ENCODE assay signal across 19 cellular contexts in genomic region chr7:55203300-55203699, GRCh38.
DNase-seq lines count a peak whose midpoint lies in the region; ATAC-seq, FAIRE-seq and TF ChIP-seq lines count a peak whose summit lies in the region.
"Had no signal": no experiment of that assay in that cellular context is flagged by ENCODE, and none has a peak within 500 bp of the region (broad histone marks: within the 10 kb centered on the region; RNA-seq: fewer than 3 reads in every experiment).

No MANE protein-coding gene starts in this region.

- H2BK5ac ChIP-seq in H9 (ENCODE audit: insufficient read length, low read length): no peak overlapping the region

- H3K14ac ChIP-seq in H9 (ENCODE audit: insufficient read depth, low read length): no peak overlapping the region

- no peak overlapping the region for H3K4me2 ChIP-seq in H9 (ENCODE audit: insufficient read depth, insufficient read length, low read length)
- H3K4me2 ChIP-seq in astrocyte (ENCODE audit: low read length): no peak overlapping the region
- no peak overlapping the region for H3K4me2 ChIP-seq in endothelial cell of umbilical vein (ENCODE audit: insufficient read depth, low read length)

- H3K27ac ChIP-seq in H9 (ENCODE audit: insufficient read length, low read depth, low read length) (no peak overlapping the region), astrocyte (ENCODE audit: low read depth, low read length) (no peak overlapping the region), endothelial cell of umbilical vein (ENCODE audit: insufficient read depth, low read depth, low read length) (no peak overlapping the region), upper lobe of right lung (no peak overlapping the region)
- no peak overlapping the region for H3K27ac ChIP-seq in CD4-positive, alpha-beta memory T cell (ENCODE audit: low read depth, low read length)
- H3K27ac ChIP-seq: GM23248 had no signal

- POLR2A ChIA-PET in endothelial cell of umbilical vein (lab: Charles Lee): no interaction called here
- POLR2A ChIA-PET in CD4-positive, alpha-beta memory T cell (lab: Charles Lee; ENCODE audit: partially characterized antibody): no interaction called here

- H4K20me1 ChIP-seq in H9 (ENCODE audit: control insufficient read depth, insufficient read depth, insufficient read length) (no peaks in the 10 kb centered on the region), astrocyte (ENCODE audit: insufficient read depth, low read length) (no peaks in the 10 kb centered on the region), endothelial cell of umbilical vein (replicated peaks; ENCODE audit: control insufficient read depth, extremely low read depth, insufficient read depth, low read length) (no peaks in the 10 kb centered on the region)

- no peaks in the 10 kb centered on the region for H3K27me3 Mint-ChIP-seq in H9 (ENCODE audit: low read depth)
- H3K27me3 Mint-ChIP-seq in astrocyte (ENCODE audit: low read depth, unreplicated experiment): no peaks in the 10 kb centered on the region
- H3K27me3 Mint-ChIP-seq in effector memory CD8-positive, alpha-beta T cell: no peaks in the 10 kb centered on the region
- peaks cover 5% of the 10 kb centered on the region in 2 donors for H3K27me3 Mint-ChIP-seq in CD4-positive, alpha-beta memory T cell
- H3K27me3 Mint-ChIP-seq: B cell; CD4-positive, alpha-beta T cell had no signal

- H3K79me1 ChIP-seq in H9 (ENCODE audit: insufficient read depth, low read depth, low read length, poor library complexity, severe bottlenecking): no peaks in the 10 kb centered on the region

- peak overlapping the region; percentile 19 for H4K5ac ChIP-seq in H9 (ENCODE audit: insufficient read length, low read depth, low read length)

- no peak overlapping the region for H4K91ac ChIP-seq in H9 (ENCODE audit: insufficient read length, low read depth, low read length)

- H2AFZ ChIP-seq in H9 (ENCODE audit: low read length) (no peak overlapping the region), astrocyte (ENCODE audit: low read depth, low read length) (no peak overlapping the region), endothelial cell of umbilical vein (ENCODE audit: low read depth, low read length) (no peak overlapping the region)
- H2AFZ ChIP-seq: GM23248 had no signal

- peak; percentile 5 for FAIRE-seq in astrocyte (lab: Jason Lieb, UNC)
- FAIRE-seq in endothelial cell of umbilical vein (lab: Jason Lieb, UNC): peak; percentile 49
- FAIRE-seq: D721Med, GM18507 had no signal

- no peak for TF ChIP-seq POLR2A in endothelial cell of umbilical vein (IDR thresholded peaks at IDR 0.05; ENCODE audit: low read depth, low read length)

- H2BK12ac ChIP-seq in H9 (ENCODE audit: insufficient read length, low read depth, low read length): no peak overlapping the region

- no peak overlapping the region for H2AK5ac ChIP-seq in H9 (ENCODE audit: insufficient read length, low read length)

- H3K36me3 Mint-ChIP-seq in H9 (ENCODE audit: insufficient read depth in 1 of 3, low read depth in 3 of 3): peaks cover 0 to 2% (median 0%) of the 10 kb centered on the region in 3 experiments; a peak in 2 of 7 replicates
- peaks cover 16% of the 10 kb centered on the region for H3K36me3 Mint-ChIP-seq in astrocyte (ENCODE audit: low read depth, unreplicated experiment)
- no peaks in the 10 kb centered on the region for H3K36me3 Mint-ChIP-seq in effector memory CD8-positive, alpha-beta T cell (ENCODE audit: insufficient read depth)
- H3K36me3 Mint-ChIP-seq in CD4-positive, alpha-beta memory T cell: no peaks in the 10 kb centered on the region

- no peaks in the 10 kb centered on the region for H3K9me1 ChIP-seq in endothelial cell of umbilical vein (replicated peaks; ENCODE audit: control insufficient read depth, extremely low read depth, insufficient read depth, low read length)

- no peak overlapping the region for H2BK15ac ChIP-seq in H9 (ENCODE audit: low read depth, low read length)

- H2BK120ac ChIP-seq in H9 (ENCODE audit: low read depth, low read length, poor library complexity, severe bottlenecking): no peak overlapping the region

- peaks cover 87% of the 10 kb centered on the region for H3K36me3 ChIP-seq in astrocyte (ENCODE audit: insufficient read depth, low read length)
- peaks cover 0 to 2% of the 10 kb centered on the region in 2 experiments for H3K36me3 ChIP-seq in endothelial cell of umbilical vein (ENCODE audit: control insufficient read depth in 2 of 2, extremely low read depth in 1 of 2, insufficient read depth in 2 of 2, low read length in 2 of 2)
- peaks cover 86% of the 10 kb centered on the region for H3K36me3 ChIP-seq in upper lobe of right lung
- H3K36me3 ChIP-seq in CD4-positive, alpha-beta memory T cell (ENCODE audit: insufficient read depth, low read length): no peaks in the 10 kb centered on the region
- H3K36me3 ChIP-seq: HAP-1 had no signal

- H3K27me3 ChIP-seq in H9 (ENCODE audit: insufficient read depth, low read length) (no peaks in the 10 kb centered on the region), astrocyte (ENCODE audit: insufficient read depth, low read length) (no peaks in the 10 kb centered on the region), endothelial cell of umbilical vein (ENCODE audit: control insufficient read depth in 2 of 2, insufficient read depth in 2 of 2, low read length in 2 of 2) (no peaks in the 10 kb centered on the region), upper lobe of right lung (no peaks in the 10 kb centered on the region)
- no peaks in the 10 kb centered on the region for H3K27me3 ChIP-seq in CD4-positive, alpha-beta memory T cell (ENCODE audit: insufficient read depth, low read length)

- 100% methylated on average over 6 of the region's 7 CpGs for WGBS in H9 (ENCODE audit: extremely low coverage, insufficient read length, low lambda C conversion rate)

- H3K23ac ChIP-seq in H9 (ENCODE audit: insufficient read length, low read depth, low read length): no peak overlapping the region

- no peak overlapping the region for H3T11ph ChIP-seq in H9 (ENCODE audit: low read length)

- no peaks in the 10 kb centered on the region for H3K4me1 ChIP-seq in H9 (ENCODE audit: insufficient read depth, low read length)
- H3K4me1 ChIP-seq in astrocyte (ENCODE audit: insufficient read depth, low read length): peaks cover 11% of the 10 kb centered on the region
- H3K4me1 ChIP-seq in endothelial cell of umbilical vein (ENCODE audit: control insufficient read depth, extremely low read depth, insufficient read depth, low read length): peaks cover 13% of the 10 kb centered on the region
- H3K4me1 ChIP-seq in upper lobe of right lung: no peaks in the 10 kb centered on the region
- no peaks in the 10 kb centered on the region for H3K4me1 ChIP-seq in CD4-positive, alpha-beta memory T cell (ENCODE audit: insufficient read depth, low read length)
- H3K4me1 ChIP-seq: HAP-1 had no signal

- ATAC-seq in upper lobe of right lung: peak; percentile 5
- no peak for ATAC-seq in effector memory CD8-positive, alpha-beta T cell (replicated peaks)

- H3K23me2 ChIP-seq in H9 (ENCODE audit: insufficient read length, low read depth, low read length, poor library complexity, severe bottlenecking): peaks cover 4% of the 10 kb centered on the region

- no peaks in the 10 kb centered on the region for H3K9me3 ChIP-seq in H9 (ENCODE audit: control insufficient read depth, low read depth, low read length)
- no peaks in the 10 kb centered on the region for H3K9me3 ChIP-seq in astrocyte (ENCODE audit: insufficient read depth, low read depth, low read length)
- no peaks in the 10 kb centered on the region for H3K9me3 ChIP-seq in endothelial cell of umbilical vein (replicated peaks; ENCODE audit: control insufficient read depth, insufficient read depth, low read length)
- no peaks in the 10 kb centered on the region for H3K9me3 ChIP-seq in upper lobe of right lung
- H3K9me3 ChIP-seq in CD4-positive, alpha-beta memory T cell (ENCODE audit: control insufficient read depth in 1 of 2, low read length in 2 of 2): no peaks in the 10 kb centered on the region
- H3K9me3 ChIP-seq: HAP-1 had no signal

- DNase-seq in H9 (no peak), astrocyte (ENCODE audit: low read depth) (no peak), endothelial cell of umbilical vein (ENCODE audit: low read depth, low spot score) (no peak), upper lobe of right lung (no peak), NCI-H345 treated with DMSO at 0.1 percent for 48 hours (lab: John Stamatoyannopoulos, UW; ENCODE audit: unreplicated experiment) (no peak)
- no peak for DNase-seq in effector memory CD8-positive, alpha-beta T cell
- DNase-seq in CD4-positive, alpha-beta memory T cell: no peak
- DNase-seq: C1 segment of cervical spinal cord; CD4-positive, alpha-beta T cell; DMS153; DMS79 treated with DMSO at 0.1 percent for 48 hours; EL; GM23248; HFFc6; KG1 had no signal

- intact Hi-C loops in endothelial cell of umbilical vein (cut with micrococcal nuclease) (no loop called here), upper lobe of right lung (cut with DNase I) (no loop called here)
- intact Hi-C loops in CD4-positive, alpha-beta memory T cell (cut with micrococcal nuclease): no loop called here

- H4K8ac ChIP-seq in H9 (replicated peaks; ENCODE audit: insufficient read length, low read depth, low read length): no peak overlapping the region

- TF ChIP-seq CTCF in H9 (conservative IDR thresholded peaks at IDR 0.05) (no peak), astrocyte (IDR thresholded peaks at IDR 0.05; ENCODE audit: insufficient read depth, low read depth, low read length) (no peak), endothelial cell of umbilical vein (IDR thresholded peaks at IDR 0.05; ENCODE audit: extremely low read depth in 1 of 2, insufficient read depth in 1 of 2, low read depth in 1 of 2, low read length in 2 of 2) (no peak), upper lobe of right lung (IDR thresholded peaks at IDR 0.05) (no peak)

- dilution Hi-C loops in endothelial cell of umbilical vein (cut with MboI; ENCODE audit: extremely low pct_ligation_motif_present, low sequenced_read_pairs): no loop called here

- H3K79me2 ChIP-seq in H9 (ENCODE audit: insufficient read depth, low read length): no peaks in the 10 kb centered on the region
- H3K79me2 ChIP-seq in astrocyte (ENCODE audit: insufficient read depth, low read length): peaks cover 2% of the 10 kb centered on the region
- no peaks in the 10 kb centered on the region for H3K79me2 ChIP-seq in endothelial cell of umbilical vein (ENCODE audit: control insufficient read depth, insufficient read depth, low read length)

- H3K9me3 Mint-ChIP-seq in H9 (no peaks in the 10 kb centered on the region), astrocyte (ENCODE audit: unreplicated experiment) (no peaks in the 10 kb centered on the region)
- no peaks in the 10 kb centered on the region for H3K9me3 Mint-ChIP-seq in effector memory CD8-positive, alpha-beta T cell
- no peaks in the 10 kb centered on the region for H3K9me3 Mint-ChIP-seq in CD4-positive, alpha-beta memory T cell
- H3K9me3 Mint-ChIP-seq: CD4-positive, alpha-beta T cell; HFFc6 had no signal

- no peak overlapping the region for H3K4ac ChIP-seq in H9 (ENCODE audit: low read depth, low read length)

- no TSS peak for BruUV-seq in endothelial cell of umbilical vein (replicated peaks; lab: Mats Ljungman, UMichigan)

- no peak overlapping the region for H3K9ac ChIP-seq in H9 (ENCODE audit: extremely low read depth, insufficient read length, low read length)
- H3K9ac ChIP-seq in astrocyte (ENCODE audit: low read length): no peak overlapping the region
- H3K9ac ChIP-seq in endothelial cell of umbilical vein (replicated peaks; ENCODE audit: extremely low read depth, insufficient read depth, low read length): no peak overlapping the region
- H3K9ac ChIP-seq: GM23248 had no signal

- H3K4me3 Mint-ChIP-seq in H9: no peak overlapping the region
- H3K4me3 Mint-ChIP-seq in astrocyte (ENCODE audit: unreplicated experiment): no peak overlapping the region
- H3K4me3 Mint-ChIP-seq in effector memory CD8-positive, alpha-beta T cell: no peak overlapping the region
- no peak overlapping the region for H3K4me3 Mint-ChIP-seq in CD4-positive, alpha-beta memory T cell
- H3K4me3 Mint-ChIP-seq: B cell; CD4-positive, alpha-beta T cell; HFFc6 had no signal

- H3K56ac ChIP-seq in H9 (ENCODE audit: insufficient read length, low read depth, low read length): no peak overlapping the region

- H3K4me1 Mint-ChIP-seq in H9 (no peaks in the 10 kb centered on the region), astrocyte (ENCODE audit: low read depth, unreplicated experiment) (peaks cover 4% of the 10 kb centered on the region)
- H3K4me1 Mint-ChIP-seq in effector memory CD8-positive, alpha-beta T cell (ENCODE audit: low read depth in 2 of 2): no peaks in the 10 kb centered on the region
- no peaks in the 10 kb centered on the region for H3K4me1 Mint-ChIP-seq in CD4-positive, alpha-beta memory T cell
- H3K4me1 Mint-ChIP-seq: B cell had no signal

- H3K27ac Mint-ChIP-seq in H9: no peak overlapping the region
- no peak overlapping the region for H3K27ac Mint-ChIP-seq in astrocyte (ENCODE audit: unreplicated experiment)
- H3K27ac Mint-ChIP-seq in effector memory CD8-positive, alpha-beta T cell: no peak overlapping the region
- H3K27ac Mint-ChIP-seq in CD4-positive, alpha-beta memory T cell: no peak overlapping the region
- H3K27ac Mint-ChIP-seq: B cell; CD4-positive, alpha-beta T cell; HFFc6 had no signal

- H3K4me3 ChIP-seq in astrocyte (ENCODE audit: insufficient read depth, low read depth, low read length) (no peak overlapping the region), endothelial cell of umbilical vein (replicated peaks in 1 of 3; ENCODE audit: insufficient read depth in 1 of 3, low read depth in 1 of 3, low read length in 3 of 3) (no peak overlapping the region), upper lobe of right lung (no peak overlapping the region)
- no peak overlapping the region for H3K4me3 ChIP-seq in CD4-positive, alpha-beta memory T cell (ENCODE audit: low read length in 2 of 2)
- H3K4me3 ChIP-seq: GM23248, HAP-1 had no signal

- H2BK20ac ChIP-seq in H9 (ENCODE audit: low read depth, low read length, poor library complexity, severe bottlenecking): no peak overlapping the region

- H3K18ac ChIP-seq in H9 (ENCODE audit: insufficient read length, low read depth, low read length): no peak overlapping the region

- CTCF ChIA-PET in endothelial cell of umbilical vein (lab: Charles Lee): interaction anchor here (0.6 to 1.9 kb wide), 3 partner anchors 47 to 224 kb away, joined by 3 to 5 read pairs (median 3); no protein-coding TSS in a partner anchor
- CTCF ChIA-PET in CD4-positive, alpha-beta memory T cell (lab: Charles Lee; ENCODE audit: partially characterized antibody): interaction anchor here (1.0 kb wide), 1 partner anchor 52 kb away, joined by 3 read pairs; no protein-coding TSS in a partner anchor
